In the genomic region with DNA sequence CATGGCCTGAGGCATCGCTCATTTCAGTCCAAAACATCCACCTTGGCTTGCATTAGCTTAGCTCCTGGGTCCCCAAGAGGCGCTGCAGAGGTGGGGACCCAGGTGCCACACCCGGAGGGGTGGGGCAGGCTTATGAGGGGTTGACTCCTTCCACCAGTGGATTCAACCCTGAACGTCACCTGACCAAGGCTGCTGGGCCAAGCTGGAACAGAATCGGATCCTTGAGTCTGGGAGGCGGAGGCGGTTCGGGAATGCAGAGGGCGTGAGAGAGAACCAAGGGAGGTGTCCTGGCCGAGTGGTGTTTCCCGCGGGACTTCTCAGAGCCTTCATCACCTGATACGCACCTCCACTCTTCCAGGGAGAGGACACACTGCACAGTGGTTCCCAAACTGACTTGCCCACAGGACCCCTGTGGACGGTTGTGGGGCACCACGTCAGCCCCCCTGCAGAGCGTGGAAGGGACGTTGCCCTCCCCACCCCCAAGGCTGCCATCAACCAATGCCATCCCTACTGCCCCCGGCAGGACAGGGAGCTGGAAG, we compare ENCODE assay signal across 1 cellular context.
TF ChIP-seq lines count a peak whose summit lies in the region.

No MANE protein-coding gene starts in this region.

TF ChIP-seq in HCT116, 20 proteins besides CTCF, POLR2A, EP300 and RAD21 (continued from another document):
- no peak; the same call in 1 of the 2 replicates for TF ChIP-seq POLR2AphosphoS5 (IDR thresholded peaks at IDR 0.05; ENCODE audit: low read depth, low read length)
- no peak for TF ChIP-seq SP1 (IDR thresholded peaks at IDR 0.05; ENCODE audit: low read depth)
